8 cellular contexts compared by ENCODE assay signal in the genomic region with DNA sequence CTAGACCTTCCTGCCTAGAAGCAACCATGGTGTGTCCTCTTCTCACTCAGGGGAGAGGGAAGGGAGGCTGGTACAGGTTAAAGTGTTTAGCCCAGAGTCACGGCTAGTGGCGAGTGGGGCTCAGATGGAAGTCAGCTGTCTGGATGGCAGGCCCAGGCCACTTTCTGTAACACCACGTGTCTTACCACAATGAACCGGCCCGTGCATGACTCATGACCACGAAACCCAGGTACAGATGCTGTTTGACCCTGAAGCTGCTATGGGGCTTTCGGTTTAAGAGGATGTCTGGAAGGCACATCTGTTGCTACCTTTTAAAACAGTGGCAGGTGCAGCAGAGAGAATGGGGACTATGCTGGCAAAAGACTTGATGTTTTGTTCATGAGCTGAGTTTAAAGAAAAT. TPM values are rescaled to one million over a fixed set of nuclear protein-coding genes. Genes with fewer than 3 reads are reported as not detected.
A peak's percentile ranks its signal among the peaks of the same experiment; 100 is the strongest.
DNase-seq lines count a peak whose midpoint lies in the region; ATAC-seq and TF ChIP-seq lines count a peak whose summit lies in the region.

No MANE protein-coding gene starts in this region.

- H3K27ac Mint-ChIP-seq in T-helper 17 cell (peak overlapping the region; percentile 89), progenitor cell of endocrine pancreas (no peak overlapping the region)

- peaks cover 10% of the 10 kb centered on the region for H3K36me3 Mint-ChIP-seq in T-helper 17 cell (ENCODE audit: low read depth)
- peaks cover 25% of the 10 kb centered on the region for H3K36me3 Mint-ChIP-seq in progenitor cell of endocrine pancreas (ENCODE audit: insufficient read depth)

- H3K27me3 Mint-ChIP-seq in T-helper 17 cell (no peaks in the 10 kb centered on the region), progenitor cell of endocrine pancreas (no peaks in the 10 kb centered on the region)

- TF ChIP-seq CTCF in mammary epithelial cell (conservative IDR thresholded peaks at IDR 0.05 in 1 of 2, IDR thresholded peaks at IDR 0.05 in 1 of 2; ENCODE audit: extremely low read depth in 1 of 2, insufficient read depth in 1 of 2, low read depth in 1 of 2, low read length in 2 of 2) (no peak), tibial artery (IDR thresholded peaks at IDR 0.05) (no peak), esophagus squamous epithelium (IDR thresholded peaks at IDR 0.05) (no peak), progenitor cell of endocrine pancreas (IDR thresholded peaks at IDR 0.05; ENCODE audit: unreplicated experiment) (no peak)

- intact Hi-C loops in mammary epithelial cell (cut with micrococcal nuclease): no loop called here
- intact Hi-C loops in tibial artery (cut with DNase I; ENCODE audit: low total_unique reads): no loop called here
- intact Hi-C loops in esophagus squamous epithelium (cut with DNase I): no loop called here

- H3K4me1 Mint-ChIP-seq in T-helper 17 cell (peaks cover 55% of the 10 kb centered on the region), progenitor cell of endocrine pancreas (ENCODE audit: low read depth) (no peaks in the 10 kb centered on the region)

- H2AFZ ChIP-seq in mammary epithelial cell (ENCODE audit: low read depth, low read length): no peak overlapping the region

- BruUV-seq in mammary epithelial cell (replicated peaks; lab: Mats Ljungman, UMichigan): no TSS peak

- no peak overlapping the region for H3K27ac ChIP-seq in mammary epithelial cell (ENCODE audit: insufficient read depth, low read depth, low read length)
- no peak overlapping the region for H3K27ac ChIP-seq in tibial artery
- H3K27ac ChIP-seq in esophagus squamous epithelium: peak overlapping the region in 2 of 4 donors; percentile 28 to 33

- no peak overlapping the region for H3K4me2 ChIP-seq in mammary epithelial cell (ENCODE audit: insufficient read depth, low read depth, low read length)

- H4K20me1 ChIP-seq in mammary epithelial cell (ENCODE audit: insufficient read depth, low read length): no peaks in the 10 kb centered on the region

- no peak for TF ChIP-seq POLR2A in esophagus squamous epithelium (IDR thresholded peaks at IDR 0.05)

- H3K4me3 Mint-ChIP-seq in T-helper 17 cell (peak overlapping the region; percentile 60), progenitor cell of endocrine pancreas (ENCODE audit: low read depth) (no peak overlapping the region)

- dilution Hi-C loops in mammary epithelial cell (cut with HindIII; ENCODE audit: low sequenced_read_pairs): no loop called here

- H3K4me3 ChIP-seq in mammary epithelial cell (replicated peaks in 1 of 3; ENCODE audit: insufficient read depth in 1 of 3, low read depth in 2 of 3, low read length in 3 of 3) (no peak overlapping the region), tibial artery (no peak overlapping the region), esophagus squamous epithelium (no peak overlapping the region)

- no peak overlapping the region for H3K9ac ChIP-seq in mammary epithelial cell (ENCODE audit: insufficient read depth, low read length)

- H3K79me2 ChIP-seq in mammary epithelial cell (ENCODE audit: insufficient read depth, low read length): no peaks in the 10 kb centered on the region

- H3K4me1 ChIP-seq in mammary epithelial cell (ENCODE audit: insufficient read depth, low read length) (no peaks in the 10 kb centered on the region), tibial artery (no peaks in the 10 kb centered on the region), esophagus squamous epithelium (peaks cover 0 to 9% (median 0%) of the 10 kb centered on the region in 3 donors)

- no peak for DNase-seq in T-helper 17 cell
- DNase-seq in mammary epithelial cell: peak; percentile 76
- DNase-seq in tibial artery: peak; percentile 18 to 38
- no peak for DNase-seq in iPS-NIHi11 (ENCODE audit: low spot score)
- no peak for DNase-seq in esophagus squamous epithelium (lab: John Stamatoyannopoulos, UW)
- DNase-seq in progenitor cell of endocrine pancreas (ENCODE audit: low spot score, unreplicated experiment): no peak

- H3K9me3 Mint-ChIP-seq in progenitor cell of endocrine pancreas (ENCODE audit: low read depth): peaks cover 3% of the 10 kb centered on the region

- H3K27me3 ChIP-seq in mammary epithelial cell (ENCODE audit: insufficient read depth, low read length) (no peaks in the 10 kb centered on the region), tibial artery (no peaks in the 10 kb centered on the region), esophagus squamous epithelium (no peaks in the 10 kb centered on the region)

- H3K36me3 ChIP-seq in mammary epithelial cell (ENCODE audit: insufficient read depth, low read length) (peaks cover 3% of the 10 kb centered on the region), tibial artery (peaks cover 8 to 58% (median 33%) of the 10 kb centered on the region in 3 donors), esophagus squamous epithelium (peaks cover 0 to 86% (median 0%) of the 10 kb centered on the region in 3 donors)

- in situ Hi-C loops in mammary epithelial cell (cut with MboI; ENCODE audit: low sequenced_read_pairs in 2 of 2): no loop called here

- H3K9me3 ChIP-seq in T-helper 17 cell (ENCODE audit: control insufficient read depth, low read length, poor library complexity, severe bottlenecking) (no peaks in the 10 kb centered on the region), mammary epithelial cell (replicated peaks; ENCODE audit: insufficient read depth, low read length) (no peaks in the 10 kb centered on the region), tibial artery (no peaks in the 10 kb centered on the region), esophagus squamous epithelium (no peaks in the 10 kb centered on the region)

- 38% methylated on average over 6 of the region's 7 CpGs for WGBS in mammary epithelial cell (ENCODE audit: low coverage, missing lambda C conversion rate)
- 51 to 67% methylated on average over 1 to 7 of the region's 7 CpGs for WGBS in esophagus squamous epithelium, 2 donors

- peak; percentile 97 for ATAC-seq in GM18868 (IDR thresholded peaks at IDR 0.05; ENCODE audit: unreplicated experiment)
- ATAC-seq in HG02938 (IDR thresholded peaks at IDR 0.05; ENCODE audit: unreplicated experiment): peak; percentile 97
- ATAC-seq in T-helper 17 cell: peak; percentile 54

- CTCF ChIA-PET in mammary epithelial cell (lab: Charles Lee; ENCODE audit: low non-redundant PET): no interaction called here

RNA-seq across cellular contexts. Expression of a gene that starts 36.5 kb away (rescaled TPM):
- 10 to 100 TPM; 21.6 to 22.1 TPM for total RNA-seq in T-helper 17 cell
- 10 to 100 TPM; 21.5 to 24.8 TPM for total RNA-seq in mammary epithelial cell
- polyA plus RNA-seq in mammary epithelial cell: 25.1 TPM
- 13.6 TPM for polyA minus RNA-seq in mammary epithelial cell
- total RNA-seq in esophagus squamous epithelium: 10 to 100 TPM; 43.1 to 64.3 (median 59.5) TPM
- total RNA-seq in progenitor cell of endocrine pancreas: 20.3 and 20.6 TPM in 2 replicates

Comparison
In these comparisons a context has a peak if more than half of its experiments do, and no peak if none do; other contexts are left out.
1. DNase-seq: peak in mammary epithelial cell (single experiment) and tibial artery (2 of 2); none in T-helper 17 cell (0 of 3), iPS-NIHi11 (single experiment), esophagus squamous epithelium (single experiment) and progenitor cell of endocrine pancreas (single experiment).
2. Peak in every context shown above with its lines, with median percentiles within 50 percentile points of each other: ATAC-seq.